Comparison of ENCODE assay signal across 26 cellular contexts in genomic region chr15:89201465-89202005, GRCh38. TPM values are rescaled to one million over a fixed set of nuclear protein-coding genes. Genes with fewer than 3 reads are reported as not detected.
DNase-seq lines count a peak whose midpoint lies in the region; ATAC-seq, FAIRE-seq and TF ChIP-seq lines count a peak whose summit lies in the region.
"Had no signal": no experiment of that assay in that cellular context is flagged by ENCODE, and none has a peak within 500 bp of the region (broad histone marks: within the 10 kb centered on the region; RNA-seq: fewer than 3 reads in every experiment).

No MANE protein-coding gene starts in this region.

- H2BK120ac ChIP-seq in neuronal stem cell (ENCODE audit: low read depth, low read length) = no peak overlapping the region

- FAIRE-seq in GM12891 (lab: Jason Lieb, UNC) = peak; percentile 70
- peak; percentile 51 for FAIRE-seq in HTR-8/SVneo (lab: Jason Lieb, UNC)
- FAIRE-seq: A204.1, D721Med had no signal

- no peak overlapping the region for H3K23ac ChIP-seq in neuronal stem cell (ENCODE audit: low read depth, low read length, poor library complexity)

- H4K91ac ChIP-seq in neuronal stem cell (ENCODE audit: low read depth, low read length, poor library complexity) = no peak overlapping the region

- no peak overlapping the region for H3K14ac ChIP-seq in neuronal stem cell (ENCODE audit: low read length)

- DNase-seq in GM12891 (ENCODE audit: insufficient read length, low spot score) = no peak
- no peak for DNase-seq in HTR-8/SVneo (ENCODE audit: insufficient read length, low spot score)
- no peak for DNase-seq in neuronal stem cell (ENCODE audit: low spot score)
- DNase-seq in GM10266 (ENCODE audit: extremely low spot score) = no peak
- no peak for DNase-seq in Kasumi-1 (lab: John Stamatoyannopoulos, UW)
- DNase-seq: CD4-positive, CD25-positive, alpha-beta regulatory T cell; GM23248; HCEC 1CT; MG63; NCI-H1105 treated with DMSO at 0.1 percent for 48 hours; NCI-H2029 treated with DMSO at 0.1 percent for 48 hours; NCI-H446 treated with DMSO at 0.1 percent for 48 hours; NCI-H526; NCI-H82; NK-92 treated with Interleukin-12 subunit alpha and Interleukin-12 subunit beta, amount 100 ng/mL, for 24 hours; PC-9; SJCRH30 had no signal

- H2AK5ac ChIP-seq in neuronal stem cell (ENCODE audit: low read depth, low read length) = peak overlapping the region; percentile 40

- no peak overlapping the region for H3K4me3 ChIP-seq in neuronal stem cell (ENCODE audit: low read length in 2 of 2)
- H3K4me3 ChIP-seq: BLaER1, GM23248, MG63, PC-9, SJCRH30 had no signal

- H3K18ac ChIP-seq in neuronal stem cell (ENCODE audit: low read length) = no peak overlapping the region

- no peaks in the 10 kb centered on the region for H3K27me3 ChIP-seq in neuronal stem cell (ENCODE audit: control insufficient read depth in 3 of 3, insufficient read depth in 3 of 3, low read depth in 1 of 3, low read length in 3 of 3)
- H3K27me3 ChIP-seq: BLaER1, MG63, SJCRH30 had no signal

- no peak overlapping the region for H2AFZ ChIP-seq in neuronal stem cell (ENCODE audit: low read length)
- H2AFZ ChIP-seq: GM23248, PC-9 had no signal

- peaks cover 26 to 34% of the 10 kb centered on the region in 2 donors for H3K4me1 ChIP-seq in neuronal stem cell (ENCODE audit: control insufficient read depth in 2 of 2, insufficient read depth in 1 of 2, low read depth in 1 of 2, low read length in 2 of 2)
- H3K4me1 ChIP-seq: SJCRH30 had no signal

- no CpG with 5 or more reads among the region's 20 CpGs for whole genome bisulfite sequencing in neuronal stem cell (ENCODE audit: extremely low coverage in 2 of 2, insufficient read length in 2 of 2, insufficient replicate concordance in 1 of 2), 2 donors

- no peak overlapping the region for H2BK5ac ChIP-seq in neuronal stem cell (ENCODE audit: low read length)

- H3K9ac ChIP-seq in neuronal stem cell (ENCODE audit: low read depth, low read length, poor library complexity) = no peak overlapping the region
- H3K9ac ChIP-seq: BLaER1, GM23248 had no signal

- no peak overlapping the region for H3K4ac ChIP-seq in neuronal stem cell (ENCODE audit: low read length)

- peak overlapping the region; percentile 12 for H3K27ac ChIP-seq in cingulate gyrus (ENCODE audit: low read depth, low read length)
- no peak overlapping the region for H3K27ac ChIP-seq in neuronal stem cell (replicated peaks; ENCODE audit: low read length)
- H3K27ac ChIP-seq: BLaER1, GM23248, PC-9, SJCRH30 had no signal

- H3K9me3 ChIP-seq in neuronal stem cell (replicated peaks in 1 of 2; ENCODE audit: control insufficient read depth in 2 of 2, insufficient read depth in 1 of 2, low read depth in 1 of 2, low read length in 2 of 2) = no peaks in the 10 kb centered on the region
- H3K9me3 ChIP-seq: BLaER1, MG63, SJCRH30 had no signal

- H2BK12ac ChIP-seq in neuronal stem cell (ENCODE audit: low read length) = no peak overlapping the region

- ATAC-seq in HG03442 (IDR thresholded peaks at IDR 0.05; ENCODE audit: unreplicated experiment) (no peak), GM19452 (IDR thresholded peaks at IDR 0.05; ENCODE audit: unreplicated experiment) (no peak)
- ATAC-seq: Right ventricle myocardium inferior, SK-N-SH treated with all-trans-retinoic acid at 6 μM for 48 hours had no signal

- H3K4me2 ChIP-seq in neuronal stem cell (ENCODE audit: insufficient read depth, low read length, poor library complexity, severe bottlenecking) = no peak overlapping the region
- H3K4me2 ChIP-seq: BLaER1, PC-9 had no signal

- TF ChIP-seq CTCF in GM10266 (IDR thresholded peaks at IDR 0.05; ENCODE audit: control insufficient read depth, insufficient read depth, low read depth, missing control alignments) = no peak

- TF ChIP-seq POLR2A in GM12891 (IDR thresholded peaks at IDR 0.05; ENCODE audit: low read depth, low read length) = no peak

- H2BK15ac ChIP-seq in neuronal stem cell (ENCODE audit: low read length) = no peak overlapping the region

- H3K36me3 ChIP-seq in neuronal stem cell (replicated peaks in 1 of 2; ENCODE audit: control insufficient read depth in 2 of 2, insufficient read depth in 2 of 2, low read length in 2 of 2) = no peaks in the 10 kb centered on the region
- H3K36me3 ChIP-seq: MG63 had no signal

- no peak overlapping the region for H4K8ac ChIP-seq in neuronal stem cell (ENCODE audit: low read depth, low read length)

- H3K79me1 ChIP-seq in neuronal stem cell (ENCODE audit: low read depth, low read length) = no peaks in the 10 kb centered on the region

TF ChIP-seq in GM12891, 5 proteins besides CTCF, POLR2A, EP300 and RAD21:
- TF ChIP-seq POLR2AphosphoS5 (IDR thresholded peaks at IDR 0.05; ENCODE audit: low read depth, low read length) (no peak), PAX5 (IDR thresholded peaks at IDR 0.05; ENCODE audit: insufficient read depth, low read length, severe bottlenecking) (no peak), POU2F2 (IDR thresholded peaks at IDR 0.05; ENCODE audit: low read depth, low read length) (no peak), SPI1 (IDR thresholded peaks at IDR 0.05; ENCODE audit: low read depth, low read length) (no peak), TAF1 (IDR thresholded peaks at IDR 0.05; ENCODE audit: low read depth, low read length) (no peak)
TF ChIP-seq in GM12891: peak in this region for 0.

RNA-seq across cellular contexts. Expression of gene RLBP1, which starts 19.8 kb away (rescaled TPM):
- not detected for polyA plus RNA-seq in GM12891 (2012; ENCODE audit: low read depth, missing spikeins)
- polyA plus RNA-seq in neuronal stem cell (2013, experiment 1 of 2) = 1.2 TPM
- 1.0 TPM for polyA plus RNA-seq in neuronal stem cell (2013, experiment 2 of 2)
- polyA plus RNA-seq: AG04450; CD4-positive, CD25-positive, alpha-beta regulatory T cell; GM23248 had no signal

RNA-seq across cellular contexts. Expression of gene FANCI, which starts 42.2 kb away (rescaled TPM):
- polyA plus RNA-seq in GM12891 (2012; ENCODE audit: low read depth, missing spikeins) = 47.2 TPM
- 56.2 TPM for polyA plus RNA-seq in neuronal stem cell (2013, experiment 1 of 2)
- 56.3 TPM for polyA plus RNA-seq in neuronal stem cell (2013, experiment 2 of 2)
